In the genomic region with DNA sequence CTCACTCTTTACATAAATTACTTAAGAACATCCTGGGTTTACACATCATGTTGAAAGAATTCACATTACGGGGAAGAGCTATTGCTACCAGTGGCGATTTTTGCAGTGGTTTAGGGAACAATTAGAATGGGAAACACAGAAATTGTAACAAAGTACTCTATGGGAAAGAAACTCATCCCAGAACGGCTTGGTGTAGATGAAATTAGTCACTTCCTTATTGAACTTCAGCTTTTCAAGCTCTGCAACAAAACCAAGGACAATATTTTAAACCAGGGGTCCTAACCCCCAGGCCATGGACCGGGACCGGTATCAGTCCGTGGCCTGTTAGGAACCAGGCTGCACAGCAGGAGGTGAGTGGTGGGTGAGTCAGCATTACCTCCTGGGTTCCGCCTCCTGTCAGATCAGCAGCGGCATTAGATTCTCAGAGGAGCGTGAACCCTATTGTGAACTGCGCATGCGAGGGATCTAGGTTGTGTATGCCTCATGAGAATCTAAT, we compare ENCODE assay signal across 1 cellular context.
TF ChIP-seq lines count a peak whose summit lies in the region.

No MANE protein-coding gene starts in this region.

TF ChIP-seq in HEK293, 187 proteins besides CTCF, POLR2A, EP300 and RAD21 (continued from another document):
- TF ChIP-seq ZNF639 (tag by site-specific recombination; IDR thresholded peaks at IDR 0.05): no peak
- no peak for TF ChIP-seq MYNN (tag by site-specific recombination; IDR thresholded peaks at IDR 0.05; ENCODE audit: borderline replicate concordance)
- TF ChIP-seq ZXDB (tag by site-specific recombination; IDR thresholded peaks at IDR 0.05): no peak
- TF ChIP-seq ZNF10 (tag by site-specific recombination; IDR thresholded peaks at IDR 0.05): no peak
- peak; percentile 67 for TF ChIP-seq ZIC2 (tag by site-specific recombination; IDR thresholded peaks at IDR 0.05)
- TF ChIP-seq PRDM1 (tag by site-specific recombination; IDR thresholded peaks at IDR 0.05): no peak
- TF ChIP-seq ZNF76 (tag by site-specific recombination; IDR thresholded peaks at IDR 0.05; ENCODE audit: borderline replicate concordance, low read depth): no peak
- TF ChIP-seq, protein P1, sequence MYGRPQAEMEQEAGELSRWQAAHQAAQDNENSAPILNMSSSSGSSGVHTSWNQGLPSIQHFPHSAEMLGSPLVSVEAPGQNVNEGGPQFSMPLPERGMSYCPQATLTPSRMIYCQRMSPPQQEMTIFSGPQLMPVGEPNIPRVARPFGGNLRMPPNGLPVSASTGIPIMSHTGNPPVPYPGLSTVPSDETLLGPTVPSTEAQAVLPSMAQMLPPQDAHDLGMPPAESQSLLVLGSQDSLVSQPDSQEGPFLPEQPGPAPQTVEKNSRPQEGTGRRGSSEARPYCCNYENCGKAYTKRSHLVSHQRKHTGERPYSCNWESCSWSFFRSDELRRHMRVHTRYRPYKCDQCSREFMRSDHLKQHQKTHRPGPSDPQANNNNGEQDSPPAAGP (tag by site-specific recombination; IDR thresholded peaks at IDR 0.05): no peak
- TF ChIP-seq ZNF132 (tag by site-specific recombination; IDR thresholded peaks at IDR 0.05; ENCODE audit: borderline replicate concordance): no peak
- no peak for TF ChIP-seq ZNF843 (tag by site-specific recombination; IDR thresholded peaks at IDR 0.05)
- no peak for TF ChIP-seq ZNF654 (tag by site-specific recombination; IDR thresholded peaks at IDR 0.05; ENCODE audit: low read depth)
- TF ChIP-seq ZNF423 (tag by site-specific recombination; IDR thresholded peaks at IDR 0.05): no peak
- TF ChIP-seq ZFP37 (tag by site-specific recombination; IDR thresholded peaks at IDR 0.05): no peak
